1 cellular context compared by ENCODE assay signal in genomic region chr3:123584988-123585937, GRCh38.
TF ChIP-seq lines count a peak whose summit lies in the region.

Gene HACD2 (minus strand): TSS chr3:123585053. CDS start chr3:123585027, 26 bp downstream.

TF ChIP-seq in K562, 482 proteins besides CTCF, POLR2A, EP300 and RAD21 (continued from another document and continues in another):
- TF ChIP-seq ID3 (CRISPR knock-in tag; IDR thresholded peaks at IDR 0.05) (no peak), ID3 (tag; IDR thresholded peaks at IDR 0.05) (peak; percentile 91), ZNF165 (CRISPR knock-in tag; IDR thresholded peaks at IDR 0.05; ENCODE audit: borderline replicate concordance) (no peak), ATF6 (CRISPR knock-in tag; IDR thresholded peaks at IDR 0.05) (0 out of 2 replicates have a peak, but pooled peaks have one; percentile 29), NR3C1 (CRISPR knock-in tag; IDR thresholded peaks at IDR 0.05) (no peak), MTA2 (IDR thresholded peaks at IDR 0.05; ENCODE audit: low read depth) (no peak), IRF1 (CRISPR knock-in tag; IDR thresholded peaks at IDR 0.05; ENCODE audit: borderline replicate concordance) (no peak), HNRNPUL1 (IDR thresholded peaks at IDR 0.05; ENCODE audit: low read length) (no peak), TEAD1 (CRISPR knock-in tag; IDR thresholded peaks at IDR 0.05) (peak; percentile 20 to 66; a peak in 3 of 4 replicates), RUNX1 (IDR thresholded peaks at IDR 0.05; ENCODE audit: low read depth) (no peak), ZNF512 (tag; IDR thresholded peaks at IDR 0.05) (no peak), TEAD4 (IDR thresholded peaks at IDR 0.05; ENCODE audit: low read length) (0 out of 2 replicates have a peak, but pooled peaks have one; percentile 7), TEAD4 (CRISPR knock-in tag; IDR thresholded peaks at IDR 0.05; ENCODE audit: borderline replicate concordance) (no peak), HEY1 (CRISPR knock-in tag; IDR thresholded peaks at IDR 0.05; ENCODE audit: borderline replicate concordance) (no peak), RBM22 (IDR thresholded peaks at IDR 0.05; ENCODE audit: low read depth, low read length, poor library complexity, severe bottlenecking) (no peak), TARDBP (IDR thresholded peaks at IDR 0.05) (no peak), KLF1 (tag; IDR thresholded peaks at IDR 0.05) (0 out of 2 replicates have a peak, but pooled peaks have one; percentile 53), EWSR1 (IDR thresholded peaks at IDR 0.05; ENCODE audit: borderline replicate concordance, low read depth, partially characterized antibody) (no peak), ZC3H8 (IDR thresholded peaks at IDR 0.05) (0 out of 2 replicates have a peak, but pooled peaks have one; percentile 40), MCM7 (IDR thresholded peaks at IDR 0.05) (no peak), ELF4 (CRISPR knock-in tag; IDR thresholded peaks at IDR 0.05) (peak; percentile 46; the same call in 1 of the 2 replicates), PHF8 (IDR thresholded peaks at IDR 0.05; ENCODE audit: borderline replicate concordance, low read length) (peak; percentile 46; the same call in 1 of the 2 replicates), RFX1 (IDR thresholded peaks at IDR 0.05) (no peak), ZFPM2 (CRISPR knock-in tag; IDR thresholded peaks at IDR 0.05) (no peak), TCFL5 (CRISPR knock-in tag; conservative IDR thresholded peaks at IDR 0.05) (no peak), BRCA1 (IDR thresholded peaks at IDR 0.05) (no peak), BRCA1 (CRISPR knock-in tag; IDR thresholded peaks at IDR 0.05) (no peak), HMBOX1 (IDR thresholded peaks at IDR 0.05) (no peak), ZNF324 (CRISPR knock-in tag; IDR thresholded peaks at IDR 0.05) (no peak), JUND (IDR thresholded peaks at IDR 0.05; ENCODE audit: borderline replicate concordance, low read depth, low read length) (peak; percentile 28; the same call in 1 of the 2 replicates), JUND (tag; IDR thresholded peaks at IDR 0.05; ENCODE audit: borderline replicate concordance, low read depth, low read length) (peak; percentile 45; the same call in 1 of the 3 replicates), ZNF668 (CRISPR knock-in tag; IDR thresholded peaks at IDR 0.05) (no peak), DNMT1 (IDR thresholded peaks at IDR 0.05) (no peak)
- TF ChIP-seq, protein P1, sequence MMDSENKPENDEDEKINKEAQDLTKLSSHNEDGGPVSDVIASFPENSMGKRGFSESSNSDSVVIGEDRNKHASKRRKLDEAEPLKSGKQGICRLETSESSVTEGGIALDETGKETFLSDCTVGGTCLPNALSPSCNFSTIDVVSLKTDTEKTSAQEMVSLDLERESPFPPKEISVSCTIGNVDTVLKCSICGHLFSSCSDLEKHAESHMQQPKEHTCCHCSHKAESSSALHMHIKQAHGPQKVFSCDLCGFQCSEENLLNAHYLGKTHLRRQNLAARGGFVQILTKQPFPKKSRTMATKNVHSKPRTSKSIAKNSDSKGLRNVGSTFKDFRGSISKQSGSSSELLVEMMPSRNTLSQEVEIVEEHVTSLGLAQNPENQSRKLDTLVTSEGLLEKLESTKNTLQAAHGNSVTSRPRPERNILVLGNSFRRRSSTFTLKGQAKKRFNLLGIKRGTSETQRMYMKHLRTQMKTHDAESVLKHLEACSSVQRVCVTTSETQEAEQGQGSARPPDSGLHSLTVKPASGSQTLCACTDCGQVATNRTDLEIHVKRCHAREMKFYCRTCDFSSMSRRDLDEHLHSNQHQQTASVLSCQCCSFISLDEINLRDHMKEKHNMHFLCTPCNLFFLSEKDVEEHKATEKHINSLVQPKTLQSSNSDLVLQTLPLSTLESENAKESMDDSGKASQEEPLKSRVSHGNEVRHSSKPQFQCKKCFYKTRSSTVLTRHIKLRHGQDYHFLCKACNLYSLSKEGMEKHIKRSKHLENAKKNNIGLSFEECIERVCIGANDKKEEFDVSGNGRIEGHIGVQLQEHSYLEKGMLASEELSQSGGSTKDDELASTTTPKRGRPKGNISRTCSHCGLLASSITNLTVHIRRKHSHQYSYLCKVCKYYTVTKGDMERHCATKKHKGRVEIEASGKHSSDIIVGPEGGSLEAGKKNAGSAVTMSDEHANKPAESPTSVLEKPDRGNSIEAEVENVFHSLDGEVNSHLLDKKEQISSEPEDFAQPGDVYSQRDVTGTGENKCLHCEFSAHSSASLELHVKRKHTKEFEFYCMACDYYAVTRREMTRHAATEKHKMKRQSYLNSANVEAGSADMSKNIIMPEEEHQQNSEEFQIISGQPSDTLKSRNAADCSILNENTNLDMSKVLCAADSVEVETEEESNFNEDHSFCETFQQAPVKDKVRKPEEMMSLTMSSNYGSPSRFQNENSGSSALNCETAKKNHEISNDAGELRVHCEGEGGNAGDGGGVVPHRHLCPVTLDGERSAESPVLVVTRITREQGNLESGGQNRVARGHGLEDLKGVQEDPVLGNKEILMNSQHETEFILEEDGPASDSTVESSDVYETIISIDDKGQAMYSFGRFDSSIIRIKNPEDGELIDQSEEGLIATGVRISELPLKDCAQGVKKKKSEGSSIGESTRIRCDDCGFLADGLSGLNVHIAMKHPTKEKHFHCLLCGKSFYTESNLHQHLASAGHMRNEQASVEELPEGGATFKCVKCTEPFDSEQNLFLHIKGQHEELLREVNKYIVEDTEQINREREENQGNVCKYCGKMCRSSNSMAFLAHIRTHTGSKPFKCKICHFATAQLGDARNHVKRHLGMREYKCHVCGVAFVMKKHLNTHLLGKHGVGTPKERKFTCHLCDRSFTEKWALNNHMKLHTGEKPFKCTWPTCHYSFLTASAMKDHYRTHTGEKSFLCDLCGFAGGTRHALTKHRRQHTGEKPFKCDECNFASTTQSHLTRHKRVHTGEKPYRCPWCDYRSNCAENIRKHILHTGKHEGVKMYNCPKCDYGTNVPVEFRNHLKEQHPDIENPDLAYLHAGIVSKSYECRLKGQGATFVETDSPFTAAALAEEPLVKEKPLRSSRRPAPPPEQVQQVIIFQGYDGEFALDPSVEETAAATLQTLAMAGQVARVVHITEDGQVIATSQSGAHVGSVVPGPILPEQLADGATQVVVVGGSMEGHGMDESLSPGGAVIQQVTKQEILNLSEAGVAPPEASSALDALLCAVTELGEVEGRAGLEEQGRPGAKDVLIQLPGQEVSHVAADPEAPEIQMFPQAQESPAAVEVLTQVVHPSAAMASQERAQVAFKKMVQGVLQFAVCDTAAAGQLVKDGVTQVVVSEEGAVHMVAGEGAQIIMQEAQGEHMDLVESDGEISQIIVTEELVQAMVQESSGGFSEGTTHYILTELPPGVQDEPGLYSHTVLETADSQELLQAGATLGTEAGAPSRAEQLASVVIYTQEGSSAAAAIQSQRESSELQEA (IDR thresholded peaks at IDR 0.05; ENCODE audit: low read depth), result no peak; the same call in 1 of the 2 replicates
- TF ChIP-seq, protein P2, sequence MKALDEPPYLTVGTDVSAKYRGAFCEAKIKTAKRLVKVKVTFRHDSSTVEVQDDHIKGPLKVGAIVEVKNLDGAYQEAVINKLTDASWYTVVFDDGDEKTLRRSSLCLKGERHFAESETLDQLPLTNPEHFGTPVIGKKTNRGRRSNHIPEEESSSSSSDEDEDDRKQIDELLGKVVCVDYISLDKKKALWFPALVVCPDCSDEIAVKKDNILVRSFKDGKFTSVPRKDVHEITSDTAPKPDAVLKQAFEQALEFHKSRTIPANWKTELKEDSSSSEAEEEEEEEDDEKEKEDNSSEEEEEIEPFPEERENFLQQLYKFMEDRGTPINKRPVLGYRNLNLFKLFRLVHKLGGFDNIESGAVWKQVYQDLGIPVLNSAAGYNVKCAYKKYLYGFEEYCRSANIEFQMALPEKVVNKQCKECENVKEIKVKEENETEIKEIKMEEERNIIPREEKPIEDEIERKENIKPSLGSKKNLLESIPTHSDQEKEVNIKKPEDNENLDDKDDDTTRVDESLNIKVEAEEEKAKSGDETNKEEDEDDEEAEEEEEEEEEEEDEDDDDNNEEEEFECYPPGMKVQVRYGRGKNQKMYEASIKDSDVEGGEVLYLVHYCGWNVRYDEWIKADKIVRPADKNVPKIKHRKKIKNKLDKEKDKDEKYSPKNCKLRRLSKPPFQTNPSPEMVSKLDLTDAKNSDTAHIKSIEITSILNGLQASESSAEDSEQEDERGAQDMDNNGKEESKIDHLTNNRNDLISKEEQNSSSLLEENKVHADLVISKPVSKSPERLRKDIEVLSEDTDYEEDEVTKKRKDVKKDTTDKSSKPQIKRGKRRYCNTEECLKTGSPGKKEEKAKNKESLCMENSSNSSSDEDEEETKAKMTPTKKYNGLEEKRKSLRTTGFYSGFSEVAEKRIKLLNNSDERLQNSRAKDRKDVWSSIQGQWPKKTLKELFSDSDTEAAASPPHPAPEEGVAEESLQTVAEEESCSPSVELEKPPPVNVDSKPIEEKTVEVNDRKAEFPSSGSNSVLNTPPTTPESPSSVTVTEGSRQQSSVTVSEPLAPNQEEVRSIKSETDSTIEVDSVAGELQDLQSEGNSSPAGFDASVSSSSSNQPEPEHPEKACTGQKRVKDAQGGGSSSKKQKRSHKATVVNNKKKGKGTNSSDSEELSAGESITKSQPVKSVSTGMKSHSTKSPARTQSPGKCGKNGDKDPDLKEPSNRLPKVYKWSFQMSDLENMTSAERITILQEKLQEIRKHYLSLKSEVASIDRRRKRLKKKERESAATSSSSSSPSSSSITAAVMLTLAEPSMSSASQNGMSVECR (CRISPR knock-in tag; IDR thresholded peaks at IDR 0.05), result no peak; the same call in 1 of the 2 replicates
- TF ChIP-seq, protein P3, sequence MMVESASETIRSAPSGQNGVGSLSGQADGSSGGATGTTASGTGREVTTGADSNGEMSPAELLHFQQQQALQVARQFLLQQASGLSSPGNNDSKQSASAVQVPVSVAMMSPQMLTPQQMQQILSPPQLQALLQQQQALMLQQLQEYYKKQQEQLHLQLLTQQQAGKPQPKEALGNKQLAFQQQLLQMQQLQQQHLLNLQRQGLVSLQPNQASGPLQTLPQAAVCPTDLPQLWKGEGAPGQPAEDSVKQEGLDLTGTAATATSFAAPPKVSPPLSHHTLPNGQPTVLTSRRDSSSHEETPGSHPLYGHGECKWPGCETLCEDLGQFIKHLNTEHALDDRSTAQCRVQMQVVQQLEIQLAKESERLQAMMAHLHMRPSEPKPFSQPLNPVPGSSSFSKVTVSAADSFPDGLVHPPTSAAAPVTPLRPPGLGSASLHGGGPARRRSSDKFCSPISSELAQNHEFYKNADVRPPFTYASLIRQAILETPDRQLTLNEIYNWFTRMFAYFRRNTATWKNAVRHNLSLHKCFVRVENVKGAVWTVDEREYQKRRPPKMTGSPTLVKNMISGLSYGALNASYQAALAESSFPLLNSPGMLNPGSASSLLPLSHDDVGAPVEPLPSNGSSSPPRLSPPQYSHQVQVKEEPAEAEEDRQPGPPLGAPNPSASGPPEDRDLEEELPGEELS (CRISPR knock-in tag; IDR thresholded peaks at IDR 0.05; ENCODE audit: borderline replicate concordance), result no peak
- TF ChIP-seq, protein P4, sequence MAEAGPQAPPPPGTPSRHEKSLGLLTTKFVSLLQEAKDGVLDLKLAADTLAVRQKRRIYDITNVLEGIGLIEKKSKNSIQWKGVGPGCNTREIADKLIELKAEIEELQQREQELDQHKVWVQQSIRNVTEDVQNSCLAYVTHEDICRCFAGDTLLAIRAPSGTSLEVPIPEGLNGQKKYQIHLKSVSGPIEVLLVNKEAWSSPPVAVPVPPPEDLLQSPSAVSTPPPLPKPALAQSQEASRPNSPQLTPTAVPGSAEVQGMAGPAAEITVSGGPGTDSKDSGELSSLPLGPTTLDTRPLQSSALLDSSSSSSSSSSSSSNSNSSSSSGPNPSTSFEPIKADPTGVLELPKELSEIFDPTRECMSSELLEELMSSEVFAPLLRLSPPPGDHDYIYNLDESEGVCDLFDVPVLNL (CRISPR knock-in tag; IDR thresholded peaks at IDR 0.05; ENCODE audit: low read depth), result peak; percentile 53; the same call in 1 of the 2 replicates
